9 cellular contexts compared by ENCODE assay signal in genomic region chr11:102559839-102560238, GRCh38. TPM values are rescaled to one million over a fixed set of nuclear protein-coding genes. Genes with fewer than 3 reads are reported as not detected.
A peak's percentile ranks its signal among the peaks of the same experiment; 100 is the strongest.
DNase-seq lines count a peak whose midpoint lies in the region; ATAC-seq, FAIRE-seq and TF ChIP-seq lines count a peak whose summit lies in the region.
"Had no signal": no experiment of that assay in that cellular context is flagged by ENCODE, and none has a peak within 500 bp of the region (broad histone marks: within the 10 kb centered on the region; RNA-seq: fewer than 3 reads in every experiment).

No MANE protein-coding gene starts in this region.

- SMC1A ChIA-PET in GM12878 (lab: Charles Lee; ENCODE audit: uncharacterized antibody, unreplicated experiment) = interaction anchor here (0.8 to 18.2 kb wide), 17 partner anchors 10 to 271 kb away, joined by 3 to 399 read pairs (median 4); no protein-coding TSS in a partner anchor

- TF ChIP-seq POLR2A in A549 (IDR thresholded peaks at IDR 0.05; ENCODE audit: low read length) (no peak), GM12878 (IDR thresholded peaks at IDR 0.05; ENCODE audit: low read depth, low read length) (no peak)

- CTCF ChIA-PET in A549 (lab: Yijun Ruan, JAX) (interaction anchor here (0.9 kb wide), 1 partner anchor 18 kb away, joined by 3 read pairs; no protein-coding TSS in a partner anchor), GM12878 (lab: Yijun Ruan, JAX) (interaction anchor here (0.7 to 4.9 kb wide), 14 partner anchors 9 to 265 kb away, joined by 3 to 58 read pairs (median 5); no protein-coding TSS in a partner anchor)

- peaks cover 0 to 1% of the 10 kb centered on the region in 2 experiments; a peak in 1 of 4 replicates for H3K36me3 ChIP-seq in GM12878 (ENCODE audit: control insufficient read depth in 2 of 2, insufficient read depth in 2 of 2, low read length in 1 of 2)
- H3K36me3 ChIP-seq in kidney (ENCODE audit: control insufficient read depth in 1 of 2, insufficient read depth in 2 of 2, low read length in 2 of 2) = no peaks in the 10 kb centered on the region
- H3K36me3 ChIP-seq: heart left ventricle had no signal

- intact Hi-C loops in GM12878 (cut with micrococcal nuclease; ENCODE audit: unreplicated experiment) = loop anchor here (1.0 to 5.0 kb wide), 4 partner anchors 13 to 243 kb away; partner anchors contain the start of gene BIRC3
- intact Hi-C loops in kidney (cut with DNase I) = no loop called here

- H3K4me2 ChIP-seq in A549 (no peak overlapping the region), GM12878 (ENCODE audit: control insufficient read depth, insufficient read depth) (peak overlapping the region; percentile 91)

- H3K27me3 ChIP-seq in GM12878 (replicated peaks in 1 of 2; ENCODE audit: control insufficient read depth in 2 of 2, insufficient read depth in 2 of 2, low read length in 1 of 2) = no peaks in the 10 kb centered on the region
- H3K27me3 ChIP-seq: heart left ventricle had no signal

- H3K9ac ChIP-seq in GM12878 (ENCODE audit: control insufficient read depth, insufficient read depth, low read length) (no peak overlapping the region), kidney (ENCODE audit: low read length in 2 of 2) (no peak overlapping the region)

- H3K4me3 ChIP-seq in A549 (no peak overlapping the region), GM12878 (no peak overlapping the region), kidney (ENCODE audit: low read length in 2 of 2) (no peak overlapping the region)

- H3K4me1 ChIP-seq in A549 (peaks cover 27% of the 10 kb centered on the region; the same call in 2 of the 3 replicates), GM12878 (ENCODE audit: control insufficient read depth, insufficient read depth, low read length) (peaks cover 56% of the 10 kb centered on the region), kidney (ENCODE audit: control insufficient read depth in 1 of 2, insufficient read depth in 1 of 2, low read depth in 1 of 2, low read length in 2 of 2) (peaks cover 0 to 3% of the 10 kb centered on the region in 2 donors)

- FAIRE-seq in A549 (lab: Jason Lieb, UNC) (no peak), GM12878 (lab: Jason Lieb, UNC) (no peak), kidney (lab: Jason Lieb, UNC) (no peak)

- in situ Hi-C loops in GM12878 (cut with MboI) = no loop called here

- DNase-seq in A549 (ENCODE audit: low read depth in 1 of 2, low spot score in 1 of 2) (no peak), GM12878 (ENCODE audit: low read depth, low spot score) (no peak), 8988T (no peak), NCI-H2081 treated with DMSO at 0.1 percent for 48 hours (lab: John Stamatoyannopoulos, UW) (no peak), kidney (no peak), SW 1271 (lab: John Stamatoyannopoulos, UW) (no peak)
- DNase-seq: heart left ventricle had no signal

- BruUV-seq in GM12878 (replicated peaks; lab: Mats Ljungman, UMichigan) = no TSS peak

- H4K20me1 ChIP-seq in GM12878 (ENCODE audit: control insufficient read depth, insufficient read depth) = no peaks in the 10 kb centered on the region

- no peak overlapping the region for H2AFZ ChIP-seq in GM12878 (ENCODE audit: control insufficient read depth, low read depth, low read length)

- no peaks in the 10 kb centered on the region for H3K79me2 ChIP-seq in GM12878 (ENCODE audit: control insufficient read depth, insufficient read depth, low read length)

- ATAC-seq in A549 (no peak), GM19351 (IDR thresholded peaks at IDR 0.05; ENCODE audit: unreplicated experiment) (peak; percentile 41), HG03175 (IDR thresholded peaks at IDR 0.05; ENCODE audit: unreplicated experiment) (peak; percentile 40), GM12878 (peak; percentile 71)
- ATAC-seq: heart left ventricle had no signal

- RAD21 ChIA-PET in GM12878 (lab: Charles Lee; ENCODE audit: unreplicated experiment) = interaction anchor here (1.0 to 3.4 kb wide), 21 partner anchors 10 to 191 kb away, joined by 3 to 63 read pairs (median 8); no protein-coding TSS in a partner anchor

- POLR2A ChIA-PET in A549 (lab: Yijun Ruan, JAX) (no interaction called here), GM12878 (lab: Charles Lee) (interaction anchor here (0.9 to 3.5 kb wide), 13 partner anchors 10 to 52 kb away, joined by 3 to 41 read pairs (median 5); partner anchors contain the start of gene MMP7)

- TF ChIP-seq RAD21 in A549 (conservative IDR thresholded peaks at IDR 0.05 in 1 of 2, IDR thresholded peaks at IDR 0.05 in 1 of 2) = no peak
- no peak for TF ChIP-seq RAD21 in GM12878 (IDR thresholded peaks at IDR 0.05; ENCODE audit: insufficient read depth, low read depth, low read length)

- TF ChIP-seq EP300 in A549 (IDR thresholded peaks at IDR 0.05) = no peak
- peak; percentile 6 to 30; a peak in 1 of 4 replicates for TF ChIP-seq EP300 in GM12878 (IDR thresholded peaks at IDR 0.05; ENCODE audit: borderline replicate concordance in 1 of 2, control insufficient read depth in 1 of 2, low read depth in 2 of 2, low read length in 2 of 2)

- peak overlapping the region; percentile 6 to 60; a peak in 3 of 6 replicates for H3K27ac ChIP-seq in A549
- H3K27ac ChIP-seq in GM12878 (ENCODE audit: control insufficient read depth, insufficient read depth) = peak overlapping the region; percentile 65
- no peak overlapping the region for H3K27ac ChIP-seq in kidney (ENCODE audit: low read depth in 2 of 2, low read length in 2 of 2)

- TF ChIP-seq CTCF in A549 (IDR thresholded peaks at IDR 0.05) (no peak), GM12878 (IDR thresholded peaks at IDR 0.05 in 2 of 3, conservative IDR thresholded peaks at IDR 0.05 in 1 of 3; ENCODE audit: control insufficient read depth in 2 of 3, extremely low read depth in 1 of 3, insufficient read depth in 1 of 3, low read depth in 3 of 3, low read length in 3 of 3) (no peak), kidney (IDR thresholded peaks at IDR 0.05; ENCODE audit: borderline replicate concordance, extremely low read depth, insufficient read depth) (no peak)

- H3K9me3 ChIP-seq in A549 (no peaks in the 10 kb centered on the region), GM12878 (replicated peaks; ENCODE audit: control insufficient read depth, insufficient read depth, low read length) (peaks cover 10% of the 10 kb centered on the region), kidney (ENCODE audit: control insufficient read depth in 1 of 2, low read length in 2 of 2) (no peaks in the 10 kb centered on the region)
- H3K9me3 ChIP-seq: heart left ventricle had no signal

TF ChIP-seq in A549, 52 proteins besides CTCF, POLR2A, EP300 and RAD21 (continues in another document):
- TF ChIP-seq TP53 (CRISPR knock-in tag; IDR thresholded peaks at IDR 0.05) (no peak), USF2 (IDR thresholded peaks at IDR 0.05) (no peak), SREBF2 (IDR thresholded peaks at IDR 0.05) (no peak), HDAC2 (IDR thresholded peaks at IDR 0.05) (no peak)

TF ChIP-seq in GM12878, 131 proteins besides CTCF, POLR2A, EP300 and RAD21 (continues in another document):
- no peak for TF ChIP-seq SRF (IDR thresholded peaks at IDR 0.05; ENCODE audit: low read depth in 2 of 2, low read length in 2 of 2)
- no peak for TF ChIP-seq EGR1 (IDR thresholded peaks at IDR 0.05; ENCODE audit: borderline replicate concordance in 1 of 2, low read depth in 2 of 2, low read length in 2 of 2)
- TF ChIP-seq IRF3 (IDR thresholded peaks at IDR 0.05) = no peak
- no peak for TF ChIP-seq NFYA (IDR thresholded peaks at IDR 0.05; ENCODE audit: borderline replicate concordance, low read depth, low read length)
- TF ChIP-seq EZH2 (IDR thresholded peaks at IDR 0.05; ENCODE audit: borderline replicate concordance, control insufficient read depth, low read depth, low read length) = no peak

RNA-seq across cellular contexts. Expression of gene MMP7, which starts 29.3 kb away (rescaled TPM):
- polyA plus RNA-seq in A549 (2011; rRNA removed) (54.8 and 62.9 TPM in 2 replicates), A549 (2017; fragmentation: RNase III; extraction: RNeasy Plus Mini Kit Qiagen cat#74134 plus additional on column Dnase treatment) (8.9 to 10.9 TPM (median 10.1 TPM) in 3 replicates), GM12878 (2011; rRNA removed) (18.0 and 19.9 TPM in 2 replicates), GM12878 (2014; fragmentation: Illumina TruSeq; extraction: Trizol) (0.62 and 1.2 TPM in 2 replicates), GM12878 (2014; fragmentation: Nextera tagmentation; extraction: Ambion mirVana) (1 to 10 TPM; 1.6 to 1.7 TPM), GM12878 (2014; rRNA removed) (0.52 and 0.92 TPM in 2 replicates), GM12878 (2016; fragmentation: Nextera tagmentation; extraction: Ambion mirVana) (under 1 TPM; 0.63 to 0.68 TPM), kidney (ENCODE audit: insufficient read depth, low read depth, low replicate concordance) (101 TPM)
- polyA plus RNA-seq in A549 (2012; cell fraction: cytosol; rRNA removed) = 5.3 and 7.3 TPM in 2 replicates
- polyA plus RNA-seq in A549 (2012; cell fraction: nucleus; rRNA removed) = 4.1 and 4.9 TPM in 2 replicates
- 11.2 and 16.4 TPM in 2 replicates for polyA minus RNA-seq in A549 (2011; rRNA and poly(A)+ RNA removed)
- 4.3 and 5.4 TPM in 2 replicates for total RNA-seq in GM12878 (2013; cell fraction: nucleolus; rRNA removed)
- total RNA-seq in GM12878 (2014; rRNA removed) (0.68 and 1.7 TPM in 2 replicates), GM12878 (2014; rRNA removed; fragmentation: Illumina TruSeq; extraction: Trizol) (1.1 and 1.7 TPM in 2 replicates), GM12878 (2021) (1.0 and 1.2 TPM in 2 replicates), kidney (1,380 TPM)
- polyA plus RNA-seq in GM12878 (2011; ENCODE audit: low read depth) = 0.80 TPM
- 11.7 and 14.3 TPM in 2 replicates for polyA plus RNA-seq in GM12878 (2011; cell fraction: cytosol; rRNA removed)
- polyA plus RNA-seq in GM12878 (2011; cell fraction: nucleus; rRNA removed) = 4.5 and 7.8 TPM in 2 replicates
- polyA plus RNA-seq in GM12878 (2012) = 1.4 TPM in 2 replicates
- polyA minus RNA-seq in GM12878 (2011; rRNA and poly(A)+ RNA removed) = 5.3 and 10.9 TPM in 2 replicates
- polyA minus RNA-seq in GM12878 (2011; cell fraction: cytosol; rRNA and poly(A)+ RNA removed) = 2.5 and 2.7 TPM in 2 replicates
- 0.97 and 1.1 TPM in 2 replicates for polyA minus RNA-seq in GM12878 (2011; cell fraction: nucleus; rRNA and poly(A)+ RNA removed)
- polyA plus RNA-seq: heart left ventricle had no signal

Comparison
In these comparisons a context has a peak if more than half of its experiments do, and no peak if none do; other contexts are left out.
1. ATAC-seq: peak in GM19351 (single experiment), HG03175 (single experiment) and GM12878 (single experiment); none in A549 (0 of 2).
2. H3K27ac ChIP-seq: peak in A549 (2 of 2) and GM12878 (single experiment); none in kidney (0 of 2).
3. Of the 24 proteins assayed by ChIP-seq in both GM12878 and A549: peak only in GM12878: CHD2 and EP300; only in A549: none; in both: none; in neither: 22.